19 cellular contexts compared by ENCODE assay signal in genomic region chr4:1318046-1318375, GRCh38. TPM values are rescaled to one million over a fixed set of nuclear protein-coding genes. Genes with fewer than 3 reads are reported as not detected.
DNase-seq lines count a peak whose midpoint lies in the region; ATAC-seq and TF ChIP-seq lines count a peak whose summit lies in the region.
"Had no signal": no experiment of that assay in that cellular context is flagged by ENCODE, and none has a peak within 500 bp of the region (broad histone marks: within the 10 kb centered on the region; RNA-seq: fewer than 3 reads in every experiment).

No MANE protein-coding gene starts in this region.

- no peaks in the 10 kb centered on the region for H3K27me3 ChIP-seq in RWPE2 (ENCODE audit: insufficient read depth, poor library complexity, severe bottlenecking)
- H3K27me3 ChIP-seq in thyroid gland: no peaks in the 10 kb centered on the region
- H3K27me3 ChIP-seq: BE2C had no signal

- TF ChIP-seq POLR2A in thyroid gland (IDR thresholded peaks at IDR 0.05): no peak

- no peak for DNase-seq in T-helper 2 cell treated with Interferon-gamma antibody and Interleukin-4, amounts not matched to agents 5 μg/mL and 100 μg/mL, for 36 hours (ENCODE audit: low spot score)
- DNase-seq in T-helper 2 cell: no peak
- DNase-seq in RWPE2 (ENCODE audit: low spot score): peak; percentile 46
- DNase-seq in left colon: no peak
- DNase-seq in stimulated activated naive B cell treated with anti-CD40 and anti-IgM and Interleukin-4, amounts not matched to agents 10 μg/mL and 1 μg/mL and 100 μg/mL, for 72 hours: no peak
- no peak for DNase-seq in thyroid gland
- DNase-seq: BE2C, Calu3, GOT3, KBM-7, MV-4-11, NCI-H1417, NCI-H187 treated with DMSO at 0.1 percent for 48 hours, NCI-H526 treated with DMSO at 0.1 percent for 48 hours, SIG-M5 had no signal

- H3K36me3 Mint-ChIP-seq in T-helper 2 cell treated with Interferon-gamma antibody and Interleukin-4, amounts not matched to agents 5 μg/mL and 100 μg/mL, for 36 hours (ENCODE audit: low read depth): peaks cover 39% of the 10 kb centered on the region
- H3K36me3 Mint-ChIP-seq in stimulated activated naive B cell treated with anti-CD40 and anti-IgM and Interleukin-4, amounts not matched to agents 10 μg/mL and 1 μg/mL and 100 μg/mL, for 72 hours: peaks cover 43 to 66% of the 10 kb centered on the region in 2 donors

- H3K36me3 ChIP-seq in RWPE2 (ENCODE audit: low read depth) (peaks cover 58% of the 10 kb centered on the region), thyroid gland (peaks cover 42 to 51% of the 10 kb centered on the region in 2 donors)

- no peak overlapping the region for H3K4me3 Mint-ChIP-seq in T-helper 2 cell treated with Interferon-gamma antibody and Interleukin-4, amounts not matched to agents 5 μg/mL and 100 μg/mL, for 36 hours
- H3K4me3 Mint-ChIP-seq in stimulated activated naive B cell treated with anti-CD40 and anti-IgM and Interleukin-4, amounts not matched to agents 10 μg/mL and 1 μg/mL and 100 μg/mL, for 72 hours: no peak overlapping the region
- H3K4me3 Mint-ChIP-seq: CD4-positive, alpha-beta T cell had no signal

- no peaks in the 10 kb centered on the region for H3K27me3 Mint-ChIP-seq in T-helper 2 cell treated with Interferon-gamma antibody and Interleukin-4, amounts not matched to agents 5 μg/mL and 100 μg/mL, for 36 hours (ENCODE audit: low read depth)
- no peaks in the 10 kb centered on the region for H3K27me3 Mint-ChIP-seq in stimulated activated naive B cell treated with anti-CD40 and anti-IgM and Interleukin-4, amounts not matched to agents 10 μg/mL and 1 μg/mL and 100 μg/mL, for 72 hours
- H3K27me3 Mint-ChIP-seq: CD4-positive, alpha-beta T cell had no signal

- H3K27ac ChIP-seq in RWPE2 (ENCODE audit: poor library complexity, severe bottlenecking): no peak overlapping the region
- H3K27ac ChIP-seq in thyroid gland: no peak overlapping the region
- H3K27ac ChIP-seq: 22Rv1 had no signal

- H3K4me3 ChIP-seq in RWPE2 (ENCODE audit: severe bottlenecking) (no peak overlapping the region), thyroid gland (replicated peaks in 1 of 3) (no peak overlapping the region)

- no peak for ATAC-seq in RWPE2 (ENCODE audit: low read depth)
- ATAC-seq in left colon: peak; percentile 6
- no peak for ATAC-seq in stimulated activated naive B cell treated with anti-CD40 and anti-IgM and Interleukin-4, amounts not matched to agents 10 μg/mL and 1 μg/mL and 100 μg/mL, for 72 hours (replicated peaks)
- ATAC-seq in SK-N-SH treated with all-trans-retinoic acid at 6 μM for 48 hours: no peak
- ATAC-seq in GM18867 (IDR thresholded peaks at IDR 0.05; ENCODE audit: unreplicated experiment): no peak

- TF ChIP-seq CTCF in RWPE2 (IDR thresholded peaks at IDR 0.05; ENCODE audit: poor library complexity, severe bottlenecking) (no peak), thyroid gland (IDR thresholded peaks at IDR 0.05) (no peak)

- H3K4me1 Mint-ChIP-seq in T-helper 2 cell treated with Interferon-gamma antibody and Interleukin-4, amounts not matched to agents 5 μg/mL and 100 μg/mL, for 36 hours (ENCODE audit: low read depth): peaks cover 5% of the 10 kb centered on the region
- H3K4me1 Mint-ChIP-seq in stimulated activated naive B cell treated with anti-CD40 and anti-IgM and Interleukin-4, amounts not matched to agents 10 μg/mL and 1 μg/mL and 100 μg/mL, for 72 hours: peaks cover 4% of the 10 kb centered on the region in 2 donors

- WGBS in thyroid gland, 2 donors: 96 to 98% methylated on average over 12 to 13 of the region's 13 CpGs

- intact Hi-C loops in left colon (cut with DNase I, micrococcal nuclease) (no loop called here), thyroid gland (cut with DNase I) (no loop called here)

- H3K27ac Mint-ChIP-seq in T-helper 2 cell treated with Interferon-gamma antibody and Interleukin-4, amounts not matched to agents 5 μg/mL and 100 μg/mL, for 36 hours: peak overlapping the region; percentile 15
- peak overlapping the region; percentile 42 for H3K27ac Mint-ChIP-seq in stimulated activated naive B cell treated with anti-CD40 and anti-IgM and Interleukin-4, amounts not matched to agents 10 μg/mL and 1 μg/mL and 100 μg/mL, for 72 hours
- H3K27ac Mint-ChIP-seq: CD4-positive, alpha-beta T cell had no signal

- H3K9me3 ChIP-seq in RWPE2 (ENCODE audit: severe bottlenecking) (no peaks in the 10 kb centered on the region), thyroid gland (no peaks in the 10 kb centered on the region)
- H3K9me3 ChIP-seq: BE2C had no signal

- H3K9me3 Mint-ChIP-seq in T-helper 2 cell treated with Interferon-gamma antibody and Interleukin-4, amounts not matched to agents 5 μg/mL and 100 μg/mL, for 36 hours: no peaks in the 10 kb centered on the region
- no peaks in the 10 kb centered on the region for H3K9me3 Mint-ChIP-seq in stimulated activated naive B cell treated with anti-CD40 and anti-IgM and Interleukin-4, amounts not matched to agents 10 μg/mL and 1 μg/mL and 100 μg/mL, for 72 hours
- H3K9me3 Mint-ChIP-seq: CD4-positive, alpha-beta T cell had no signal

- H3K4me1 ChIP-seq in RWPE2 (ENCODE audit: insufficient read depth, poor library complexity, severe bottlenecking) (peaks cover 9% of the 10 kb centered on the region), thyroid gland (no peaks in the 10 kb centered on the region)
- H3K4me1 ChIP-seq: BE2C had no signal

TF ChIP-seq in SK-N-SH treated with all-trans-retinoic acid at 6 μM for 48 hours, 23 proteins besides CTCF, POLR2A, EP300 and RAD21 (continues in another document):
- no peak for TF ChIP-seq ESRRG (CRISPR knock-in tag; IDR thresholded peaks at IDR 0.05)
- no peak for TF ChIP-seq CSRNP3 (CRISPR knock-in tag; IDR thresholded peaks at IDR 0.05)
- TF ChIP-seq TSHZ2 (CRISPR knock-in tag; IDR thresholded peaks at IDR 0.05): no peak
- TF ChIP-seq ZNF8 (CRISPR knock-in tag; IDR thresholded peaks at IDR 0.05): no peak
- no peak for TF ChIP-seq SNAI2 (CRISPR knock-in tag; IDR thresholded peaks at IDR 0.05)
- no peak for TF ChIP-seq TOX (CRISPR knock-in tag; IDR thresholded peaks at IDR 0.05; ENCODE audit: borderline replicate concordance)
- TF ChIP-seq ISL1 (CRISPR knock-in tag; IDR thresholded peaks at IDR 0.05): no peak
- TF ChIP-seq PPARA (CRISPR knock-in tag; IDR thresholded peaks at IDR 0.05; ENCODE audit: borderline replicate concordance): no peak
- TF ChIP-seq ZFP3 (CRISPR knock-in tag; IDR thresholded peaks at IDR 0.05): no peak
- TF ChIP-seq TCF4 (CRISPR knock-in tag; IDR thresholded peaks at IDR 0.05; ENCODE audit: borderline replicate concordance): no peak
- no peak for TF ChIP-seq PATZ1 (CRISPR knock-in tag; IDR thresholded peaks at IDR 0.05; ENCODE audit: borderline replicate concordance)
- TF ChIP-seq ZNF565 (CRISPR knock-in tag; conservative IDR thresholded peaks at IDR 0.05; ENCODE audit: low read depth): no peak

RNA-seq across cellular contexts. Expression of gene MAEA, which starts 28.3 kb away (rescaled TPM):
- total RNA-seq in left colon (100 to 1,000 TPM in 1 of 2 donors, 10 to 100 TPM in 1; 88.7 to 101 TPM), thyroid gland (10 to 100 TPM; 85.3 to 99.5 (median 87.3) TPM)

RNA-seq across cellular contexts. Expression of gene UVSSA, which starts 29.0 kb away (rescaled TPM):
- total RNA-seq in left colon: 10 to 100 TPM; 26.7 to 33.1 TPM
- total RNA-seq in thyroid gland: 10 to 100 TPM; 16.7 to 38.7 (median 27.7) TPM
